Comparison of ENCODE assay signal across 1 cellular context in genomic region chr2:62456721-62457539, GRCh38.
A peak's percentile ranks its signal among the peaks of the same experiment; 100 is the strongest.
TF ChIP-seq lines count a peak whose summit lies in the region.

No MANE protein-coding gene starts in this region.

TF ChIP-seq in HepG2, 621 proteins besides CTCF, POLR2A, EP300 and RAD21 (continued from another document and continues in another):
- peak; percentile 87; the same call in 1 of the 2 replicates for TF ChIP-seq ZNF614 (CRISPR knock-in tag; IDR thresholded peaks at IDR 0.05; ENCODE audit: borderline replicate concordance)
- no peak for TF ChIP-seq ZNF326 (CRISPR knock-in tag; IDR thresholded peaks at IDR 0.05; ENCODE audit: borderline replicate concordance)
- TF ChIP-seq SP2 (CRISPR knock-in tag; IDR thresholded peaks at IDR 0.05): no peak
- no peak for TF ChIP-seq ADNP (CRISPR knock-in tag; IDR thresholded peaks at IDR 0.05)
- peak; percentile 61; the same call in 1 of the 2 replicates for TF ChIP-seq HNF1B (CRISPR knock-in tag; IDR thresholded peaks at IDR 0.05)
- no peak for TF ChIP-seq TRIM22 (IDR thresholded peaks at IDR 0.05)
- no peak for TF ChIP-seq ZNF10 (CRISPR knock-in tag; IDR thresholded peaks at IDR 0.05; ENCODE audit: borderline replicate concordance, low read depth)
- peak; percentile 74; the same call in 1 of the 2 replicates for TF ChIP-seq ZNF710 (CRISPR knock-in tag; IDR thresholded peaks at IDR 0.05; ENCODE audit: borderline replicate concordance)
- TF ChIP-seq TCF7 (IDR thresholded peaks at IDR 0.05; ENCODE audit: low read depth): no peak
- TF ChIP-seq SUZ12 (IDR thresholded peaks at IDR 0.05; ENCODE audit: low read depth, low read length): no peak
- TF ChIP-seq KLF13 (CRISPR knock-in tag; IDR thresholded peaks at IDR 0.05): no peak
- TF ChIP-seq SALL1 (CRISPR knock-in tag; IDR thresholded peaks at IDR 0.05): peak; percentile 98
- TF ChIP-seq SMARCE1 (IDR thresholded peaks at IDR 0.05; ENCODE audit: borderline replicate concordance): no peak
- TF ChIP-seq ZNF570 (CRISPR knock-in tag; IDR thresholded peaks at IDR 0.05; ENCODE audit: borderline replicate concordance): no peak
- no peak for TF ChIP-seq TRAFD1 (CRISPR knock-in tag; IDR thresholded peaks at IDR 0.05; ENCODE audit: borderline replicate concordance)
- TF ChIP-seq NR0B2 (CRISPR knock-in tag; IDR thresholded peaks at IDR 0.05): no peak; the same call in 1 of the 2 replicates
- TF ChIP-seq ZNF503 (CRISPR knock-in tag; IDR thresholded peaks at IDR 0.05): peak; percentile 93
- peak; percentile 88; the same call in 1 of the 2 replicates for TF ChIP-seq ZNF205 (CRISPR knock-in tag; IDR thresholded peaks at IDR 0.05)
- no peak; the same call in 1 of the 2 replicates for TF ChIP-seq ZNF33B (CRISPR knock-in tag; IDR thresholded peaks at IDR 0.05)
- TF ChIP-seq ZNF747 (CRISPR knock-in tag; IDR thresholded peaks at IDR 0.05; ENCODE audit: borderline replicate concordance): peak; percentile 97
- TF ChIP-seq TAF15 (IDR thresholded peaks at IDR 0.05; ENCODE audit: low read depth, low read length, poor library complexity, severe bottlenecking): no peak
- no peak for TF ChIP-seq ZFP82 (CRISPR knock-in tag; IDR thresholded peaks at IDR 0.05; ENCODE audit: borderline replicate concordance)
- TF ChIP-seq HDAC1 (CRISPR knock-in tag; IDR thresholded peaks at IDR 0.05): peak; percentile 75; the same call in 1 of the 2 replicates
- TF ChIP-seq NFAT5 (CRISPR knock-in tag; IDR thresholded peaks at IDR 0.05): peak; percentile 93
- TF ChIP-seq BCL3 (CRISPR knock-in tag; IDR thresholded peaks at IDR 0.05): peak; percentile 76; the same call in 1 of the 2 replicates
- TF ChIP-seq ZNF572 (CRISPR knock-in tag; IDR thresholded peaks at IDR 0.05): no peak
- TF ChIP-seq ZFP62 (CRISPR knock-in tag; IDR thresholded peaks at IDR 0.05): no peak
- TF ChIP-seq CCDC6 (CRISPR knock-in tag; IDR thresholded peaks at IDR 0.05): peak; percentile 90; the same call in 1 of the 2 replicates
- TF ChIP-seq NCOA2 (CRISPR knock-in tag; IDR thresholded peaks at IDR 0.05): peak; percentile 69
- TF ChIP-seq YEATS2 (CRISPR knock-in tag; IDR thresholded peaks at IDR 0.05; ENCODE audit: borderline replicate concordance): no peak
- peak; percentile 99 for TF ChIP-seq ZNF687 (CRISPR knock-in tag; IDR thresholded peaks at IDR 0.05)
- no peak; the same call in 1 of the 2 replicates for TF ChIP-seq REL (CRISPR knock-in tag; conservative IDR thresholded peaks at IDR 0.05)
- TF ChIP-seq NR1H2 (CRISPR knock-in tag; IDR thresholded peaks at IDR 0.05; ENCODE audit: borderline replicate concordance, low read depth): peak; percentile 39; the same call in 1 of the 2 replicates
- peak; percentile 84 for TF ChIP-seq HOXA3 (CRISPR knock-in tag; IDR thresholded peaks at IDR 0.05)
- TF ChIP-seq SRF (IDR thresholded peaks at IDR 0.05; ENCODE audit: low read depth, low read length): no peak
- TF ChIP-seq ZNF746 (CRISPR knock-in tag; IDR thresholded peaks at IDR 0.05): no peak; the same call in none of the 2 replicates
- no peak; the same call in 1 of the 2 replicates for TF ChIP-seq ZNF724P (CRISPR knock-in tag; IDR thresholded peaks at IDR 0.05; ENCODE audit: borderline replicate concordance)
- TF ChIP-seq ZNF558 (CRISPR knock-in tag; IDR thresholded peaks at IDR 0.05; ENCODE audit: borderline replicate concordance): no peak
- TF ChIP-seq ZNF33A (CRISPR knock-in tag; IDR thresholded peaks at IDR 0.05; ENCODE audit: borderline replicate concordance): 0 out of 2 replicates have a peak, but pooled peaks have one; percentile 60
- TF ChIP-seq ISX (CRISPR knock-in tag; conservative IDR thresholded peaks at IDR 0.05): peak; percentile 75; the same call in 1 of the 2 replicates
- peak; percentile 100 for TF ChIP-seq ZBTB7B (CRISPR knock-in tag; IDR thresholded peaks at IDR 0.05)
- no peak for TF ChIP-seq ZNF468 (CRISPR knock-in tag; IDR thresholded peaks at IDR 0.05)
